In the genomic region with DNA sequence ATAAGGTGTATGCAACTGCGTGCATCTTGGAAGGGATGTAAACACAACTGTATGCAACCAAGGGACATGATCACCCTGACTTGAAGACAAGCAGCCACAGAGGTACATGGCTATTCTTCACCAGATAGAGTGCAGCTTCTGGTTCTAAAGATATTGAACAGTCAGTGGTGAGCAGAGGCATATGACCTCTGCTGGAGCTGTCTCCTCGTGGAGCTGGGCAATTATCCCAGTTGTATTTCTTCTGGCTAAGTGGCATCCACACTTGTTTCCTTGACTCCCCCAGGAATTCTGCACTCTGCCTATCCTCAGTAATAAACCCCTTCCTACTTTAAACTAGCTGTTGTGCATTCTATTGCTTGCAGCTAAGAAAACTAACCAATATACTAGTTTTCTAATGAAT, we compare ENCODE assay signal across 29 cellular contexts.
"Had no signal": no experiment of that assay in that cellular context is flagged by ENCODE, and none has a peak within 500 bp of the region (broad histone marks: within the 10 kb centered on the region; RNA-seq: fewer than 3 reads in every experiment).

No MANE protein-coding gene starts in this region.

- H3K27ac Mint-ChIP-seq: dendritic cell treated with granulocyte-macrophage colony-stimulating factor and Interleukin-4, amounts not matched to agents 40 ng/mL and 50 ng/mL, for 4 days; endodermal cell; immature natural killer cell; memory B cell; naive thymus-derived CD8-positive, alpha-beta T cell; nephron progenitor cell; progenitor cell of endocrine pancreas; stimulated activated naive CD8-positive, alpha-beta T cell treated with anti-CD3 and anti-CD28 coated beads, Interleukin-15, amount 100 ng/mL, for 72 hours had no signal

- H3K4me3 ChIP-seq: colonic mucosa, lower lobe of right lung, ovary, right lobe of liver, suprapubic skin, transverse colon had no signal

- H3K36me3 Mint-ChIP-seq: immature natural killer cell; memory B cell; naive thymus-derived CD8-positive, alpha-beta T cell had no signal

- H3K36me3 ChIP-seq: colonic mucosa, lower lobe of right lung, ovary, right lobe of liver, suprapubic skin, transverse colon had no signal

- ATAC-seq: esophagus mucosa; left colon; left ventricle myocardium superior; lower lobe of right lung; naive thymus-derived CD8-positive, alpha-beta T cell; stimulated activated naive CD8-positive, alpha-beta T cell treated with anti-CD3 and anti-CD28 coated beads, Interleukin-15, amount 100 ng/mL, for 72 hours had no signal

- H3K27me3 Mint-ChIP-seq: central memory CD8-positive, alpha-beta T cell; dendritic cell treated with granulocyte-macrophage colony-stimulating factor and Interleukin-4, amounts not matched to agents 40 ng/mL and 50 ng/mL, for 4 days; memory B cell; naive thymus-derived CD8-positive, alpha-beta T cell; progenitor cell of endocrine pancreas; stimulated activated naive CD8-positive, alpha-beta T cell treated with anti-CD3 and anti-CD28 coated beads, Interleukin-15, amount 100 ng/mL, for 72 hours had no signal

- H3K4me1 Mint-ChIP-seq: central memory CD8-positive, alpha-beta T cell; endodermal cell; immature natural killer cell; memory B cell; naive thymus-derived CD8-positive, alpha-beta T cell; stimulated activated naive CD8-positive, alpha-beta T cell treated with anti-CD3 and anti-CD28 coated beads, Interleukin-15, amount 100 ng/mL, for 72 hours had no signal

- H3K4me3 Mint-ChIP-seq: central memory CD8-positive, alpha-beta T cell; dendritic cell treated with granulocyte-macrophage colony-stimulating factor and Interleukin-4, amounts not matched to agents 40 ng/mL and 50 ng/mL, for 4 days; endodermal cell; immature natural killer cell; memory B cell; naive thymus-derived CD8-positive, alpha-beta T cell; nephron progenitor cell; stimulated activated naive CD8-positive, alpha-beta T cell treated with anti-CD3 and anti-CD28 coated beads, Interleukin-15, amount 100 ng/mL, for 72 hours had no signal

- H3K9me3 Mint-ChIP-seq: dendritic cell treated with granulocyte-macrophage colony-stimulating factor and Interleukin-4, amounts not matched to agents 40 ng/mL and 50 ng/mL, for 4 days; endodermal cell; memory B cell; nephron progenitor cell; stimulated activated naive CD8-positive, alpha-beta T cell treated with anti-CD3 and anti-CD28 coated beads, Interleukin-15, amount 100 ng/mL, for 72 hours had no signal

- DNase-seq: colonic mucosa; effector CD8-positive, alpha-beta T cell; endodermal cell; foreskin fibroblast; hypothalamus; immature natural killer cell; islet precursor cell; kidney glomerular epithelial cell; left colon; left ventricle myocardium superior; lower lobe of right lung; naive thymus-derived CD8-positive, alpha-beta T cell; nephron progenitor cell; occipital lobe; ovary; right lobe of liver; small intestine; stimulated activated CD4-positive, alpha-beta T cell treated with anti-CD3 and anti-CD28 coated beads, Interleukin-15, amount 100 ng/mL, for 24 hours; stimulated activated CD4-positive, alpha-beta T cell treated with anti-CD3 and anti-CD28 coated beads, Interleukin-2, amount 100 ng/mL, for 48 hours; stimulated activated naive CD4-positive, alpha-beta T cell; stimulated activated naive CD8-positive, alpha-beta T cell treated with anti-CD3 and anti-CD28 coated beads, Interleukin-15, amount 100 ng/mL, for 72 hours; transverse colon had no signal

- H3K27me3 ChIP-seq: colonic mucosa, ovary, right lobe of liver, suprapubic skin, transverse colon had no signal

- H3K4me1 ChIP-seq: colonic mucosa, lower lobe of right lung, suprapubic skin, transverse colon had no signal

- H3K27ac ChIP-seq: colonic mucosa, epithelial cell of prostate, lower lobe of right lung, ovary, right lobe of liver, suprapubic skin, transverse colon had no signal

- H3K9me3 ChIP-seq: colonic mucosa, lower lobe of right lung, ovary, right lobe of liver, suprapubic skin, transverse colon had no signal
